Comparison of ENCODE assay signal across 8 cellular contexts in genomic region chr14:34982421-34983147, GRCh38. TPM values are rescaled to one million over a fixed set of nuclear protein-coding genes. Genes with fewer than 3 reads are reported as not detected.
DNase-seq lines count a peak whose midpoint lies in the region; ATAC-seq and TF ChIP-seq lines count a peak whose summit lies in the region.

Gene SRP54, plus strand, starts transcription at chr14:34982992. Its CDS starts 13,718 bp downstream, at chr14:34996710.

- no peak within 1 kb of the TSS for H3K4me3 Mint-ChIP-seq in activated T-helper 1 cell treated with anti-CD3 and anti-CD28 coated beads, Interleukin-12 subunit alpha, Interleukin-12 subunit beta, Interleukin-2, Interleukin-4 antibody, amounts not matched to agents 30 ng/mL and 10 ng/mL and 1 ng/mL, durations not matched to agents 14 hours and 24 hours and 36 hours
- no peak within 1 kb of the TSS for H3K4me3 Mint-ChIP-seq in naive B cell
- no peak within 1 kb of the TSS for H3K4me3 Mint-ChIP-seq in stimulated activated memory B cell treated with anti-CD40 and anti-IgM and Interleukin-4, amounts not matched to agents 10 μg/mL and 1 μg/mL and 100 μg/mL, for 72 hours

- no peaks in the 10 kb centered on the region for H3K36me3 ChIP-seq in fibroblast of lung (ENCODE audit: control insufficient read depth, insufficient read depth, low read length)

- peaks cover 7% of the 10 kb centered on the region for H3K36me3 Mint-ChIP-seq in activated T-helper 1 cell treated with anti-CD3 and anti-CD28 coated beads, Interleukin-12 subunit alpha, Interleukin-12 subunit beta, Interleukin-2, Interleukin-4 antibody, amounts not matched to agents 30 ng/mL and 10 ng/mL and 1 ng/mL, durations not matched to agents 14 hours and 24 hours and 36 hours (ENCODE audit: low read depth)
- H3K36me3 Mint-ChIP-seq in naive B cell = no peaks in the 10 kb centered on the region
- H3K36me3 Mint-ChIP-seq in stimulated activated memory B cell treated with anti-CD40 and anti-IgM and Interleukin-4, amounts not matched to agents 10 μg/mL and 1 μg/mL and 100 μg/mL, for 72 hours = peaks cover 8% of the 10 kb centered on the region

- peak within 1 kb of the TSS; percentile 100 for H3K4me2 ChIP-seq in fibroblast of lung (ENCODE audit: extremely low read depth, insufficient read depth, low read length)

- H3K9ac ChIP-seq in fibroblast of lung (ENCODE audit: insufficient read depth, low read length) = peak within 1 kb of the TSS; percentile 84

- H3K4me1 ChIP-seq in fibroblast of lung (ENCODE audit: control insufficient read depth, extremely low read depth, insufficient read depth, low read length) = peaks cover 3% of the 10 kb centered on the region

- no peak within 1 kb of the TSS for H3K27ac Mint-ChIP-seq in activated T-helper 1 cell treated with anti-CD3 and anti-CD28 coated beads, Interleukin-12 subunit alpha, Interleukin-12 subunit beta, Interleukin-2, Interleukin-4 antibody, amounts not matched to agents 30 ng/mL and 10 ng/mL and 1 ng/mL, durations not matched to agents 14 hours and 24 hours and 36 hours
- no peak within 1 kb of the TSS for H3K27ac Mint-ChIP-seq in naive B cell
- no peak within 1 kb of the TSS for H3K27ac Mint-ChIP-seq in stimulated activated memory B cell treated with anti-CD40 and anti-IgM and Interleukin-4, amounts not matched to agents 10 μg/mL and 1 μg/mL and 100 μg/mL, for 72 hours

- intact Hi-C loops in activated T-helper 1 cell treated with anti-CD3 and anti-CD28 coated beads, Interleukin-12 subunit alpha, Interleukin-12 subunit beta, Interleukin-2, Interleukin-4 antibody, amounts not matched to agents 30 ng/mL and 10 ng/mL and 1 ng/mL, durations not matched to agents 14 hours and 24 hours and 36 hours (cut with micrococcal nuclease) = loop anchor here (1.0 to 5.0 kb wide), 14 partner anchors 16 to 824 kb away; partner anchors contain the start of genes CFL2, EAPP, FAM177A1 and NFKBIA

- H3K27me3 Mint-ChIP-seq in activated T-helper 1 cell treated with anti-CD3 and anti-CD28 coated beads, Interleukin-12 subunit alpha, Interleukin-12 subunit beta, Interleukin-2, Interleukin-4 antibody, amounts not matched to agents 30 ng/mL and 10 ng/mL and 1 ng/mL, durations not matched to agents 14 hours and 24 hours and 36 hours (ENCODE audit: insufficient read depth) = no peaks in the 10 kb centered on the region
- H3K27me3 Mint-ChIP-seq in naive B cell = no peaks in the 10 kb centered on the region
- H3K27me3 Mint-ChIP-seq in stimulated activated memory B cell treated with anti-CD40 and anti-IgM and Interleukin-4, amounts not matched to agents 10 μg/mL and 1 μg/mL and 100 μg/mL, for 72 hours = no peaks in the 10 kb centered on the region

- H3K27me3 ChIP-seq in fibroblast of lung (ENCODE audit: control insufficient read depth, insufficient read depth, low read length) = no peaks in the 10 kb centered on the region

- peaks cover 59% of the 10 kb centered on the region for H3K79me2 ChIP-seq in fibroblast of lung (ENCODE audit: control insufficient read depth, insufficient read depth, low read length)

- peak within 1 kb of the TSS; percentile 66 to 97 (median 82) for H3K4me3 ChIP-seq in fibroblast of lung (replicated peaks in 1 of 4; ENCODE audit: control extremely low read depth in 1 of 4, insufficient read depth in 1 of 4, low read depth in 3 of 4, low read length in 4 of 4)

- ATAC-seq in naive B cell (ENCODE audit: low read depth in 2 of 2) = peak; percentile 87 to 89
- ATAC-seq in stimulated activated memory B cell treated with anti-CD40 and anti-IgM and Interleukin-4, amounts not matched to agents 10 μg/mL and 1 μg/mL and 100 μg/mL, for 72 hours = peak; percentile 97

- H3K9me3 Mint-ChIP-seq in activated T-helper 1 cell treated with anti-CD3 and anti-CD28 coated beads, Interleukin-12 subunit alpha, Interleukin-12 subunit beta, Interleukin-2, Interleukin-4 antibody, amounts not matched to agents 30 ng/mL and 10 ng/mL and 1 ng/mL, durations not matched to agents 14 hours and 24 hours and 36 hours = no peaks in the 10 kb centered on the region
- H3K9me3 Mint-ChIP-seq in naive B cell = no peaks in the 10 kb centered on the region
- H3K9me3 Mint-ChIP-seq in stimulated activated memory B cell treated with anti-CD40 and anti-IgM and Interleukin-4, amounts not matched to agents 10 μg/mL and 1 μg/mL and 100 μg/mL, for 72 hours = no peaks in the 10 kb centered on the region

- H3K27ac ChIP-seq in fibroblast of lung (ENCODE audit: insufficient read depth, low read length) = peak within 1 kb of the TSS; percentile 95

- no peaks in the 10 kb centered on the region for H3K9me3 ChIP-seq in fibroblast of lung (ENCODE audit: control insufficient read depth, insufficient read depth, low read depth, low read length)

- TF ChIP-seq CTCF in fibroblast of lung (conservative IDR thresholded peaks at IDR 0.05 in 1 of 2, IDR thresholded peaks at IDR 0.05 in 1 of 2; ENCODE audit: low read depth in 1 of 2, low read length in 2 of 2) = peak in 1 of 2 donors; percentile 21

- H3K4me1 Mint-ChIP-seq in activated T-helper 1 cell treated with anti-CD3 and anti-CD28 coated beads, Interleukin-12 subunit alpha, Interleukin-12 subunit beta, Interleukin-2, Interleukin-4 antibody, amounts not matched to agents 30 ng/mL and 10 ng/mL and 1 ng/mL, durations not matched to agents 14 hours and 24 hours and 36 hours (ENCODE audit: low read depth) = peaks cover 6% of the 10 kb centered on the region
- H3K4me1 Mint-ChIP-seq in naive B cell = peaks cover 0 to 22% (median 4%) of the 10 kb centered on the region in 3 donors
- H3K4me1 Mint-ChIP-seq in stimulated activated memory B cell treated with anti-CD40 and anti-IgM and Interleukin-4, amounts not matched to agents 10 μg/mL and 1 μg/mL and 100 μg/mL, for 72 hours = peaks cover 14% of the 10 kb centered on the region

- DNase-seq in ELF-1 (ENCODE audit: low read depth, low spot score) (peak; percentile 99), GOT3 (lab: John Stamatoyannopoulos, UW) (peak; percentile 84), LHCN-M2 (ENCODE audit: low read depth) (peak; percentile 96), RPMI7951 (ENCODE audit: low read depth) (peak; percentile 94), fibroblast of lung (ENCODE audit: low read depth in 2 of 2) (peak; percentile 96 to 98), naive B cell (peak; percentile 100)
- DNase-seq in activated T-helper 1 cell treated with anti-CD3 and anti-CD28 coated beads, Interleukin-12 subunit alpha, Interleukin-12 subunit beta, Interleukin-2, Interleukin-4 antibody, amounts not matched to agents 30 ng/mL and 10 ng/mL and 1 ng/mL, durations not matched to agents 14 hours and 24 hours and 36 hours (ENCODE audit: low spot score) = peak; percentile 100

- peak within 1 kb of the TSS; percentile 95 for H2AFZ ChIP-seq in fibroblast of lung (ENCODE audit: low read length)

- H4K20me1 ChIP-seq in fibroblast of lung (ENCODE audit: control insufficient read depth, extremely low read depth, insufficient read depth, low read length) = no peaks in the 10 kb centered on the region

RNA-seq across cellular contexts. Expression of gene SRP54, which starts in this region (rescaled TPM):
- total RNA-seq in LHCN-M2 (2014; rRNA removed) (75.8 and 81.1 TPM in 2 replicates), fibroblast of lung (57.8 and 71.5 TPM in 2 replicates)
- polyA plus RNA-seq in LHCN-M2 (2012) = 35.2 TPM
- 84.7 and 89.6 TPM in 2 replicates for total RNA-seq in RPMI7951 (2014; rRNA removed; shearing (Covaris generic))
- total RNA-seq in activated T-helper 1 cell treated with anti-CD3 and anti-CD28 coated beads, Interleukin-12 subunit alpha, Interleukin-12 subunit beta, Interleukin-2, Interleukin-4 antibody, amounts not matched to agents 30 ng/mL and 10 ng/mL and 1 ng/mL, durations not matched to agents 14 hours and 24 hours and 36 hours = 76.1 and 76.2 TPM in 2 replicates
- polyA plus RNA-seq in fibroblast of lung (74.9 and 93.9 TPM in 2 replicates), naive B cell (ENCODE audit: low read depth in 6 of 6) (10 to 100 TPM; 16.8 to 41.2 (median 29.3) TPM)
- 55.2 and 62.0 TPM in 2 replicates for polyA plus RNA-seq in fibroblast of lung (2012)
- polyA minus RNA-seq in fibroblast of lung (ENCODE audit: low replicate concordance) = 15.5 and 19.9 TPM in 2 replicates

Comparison
In these comparisons a context has a peak if more than half of its experiments do, and no peak if none do; other contexts are left out.
1. Peak in every context shown above with its lines: DNase-seq, ATAC-seq, H3K4me3 ChIP-seq and H3K27ac ChIP-seq.